8 cellular contexts compared by ENCODE assay signal in the genomic region with DNA sequence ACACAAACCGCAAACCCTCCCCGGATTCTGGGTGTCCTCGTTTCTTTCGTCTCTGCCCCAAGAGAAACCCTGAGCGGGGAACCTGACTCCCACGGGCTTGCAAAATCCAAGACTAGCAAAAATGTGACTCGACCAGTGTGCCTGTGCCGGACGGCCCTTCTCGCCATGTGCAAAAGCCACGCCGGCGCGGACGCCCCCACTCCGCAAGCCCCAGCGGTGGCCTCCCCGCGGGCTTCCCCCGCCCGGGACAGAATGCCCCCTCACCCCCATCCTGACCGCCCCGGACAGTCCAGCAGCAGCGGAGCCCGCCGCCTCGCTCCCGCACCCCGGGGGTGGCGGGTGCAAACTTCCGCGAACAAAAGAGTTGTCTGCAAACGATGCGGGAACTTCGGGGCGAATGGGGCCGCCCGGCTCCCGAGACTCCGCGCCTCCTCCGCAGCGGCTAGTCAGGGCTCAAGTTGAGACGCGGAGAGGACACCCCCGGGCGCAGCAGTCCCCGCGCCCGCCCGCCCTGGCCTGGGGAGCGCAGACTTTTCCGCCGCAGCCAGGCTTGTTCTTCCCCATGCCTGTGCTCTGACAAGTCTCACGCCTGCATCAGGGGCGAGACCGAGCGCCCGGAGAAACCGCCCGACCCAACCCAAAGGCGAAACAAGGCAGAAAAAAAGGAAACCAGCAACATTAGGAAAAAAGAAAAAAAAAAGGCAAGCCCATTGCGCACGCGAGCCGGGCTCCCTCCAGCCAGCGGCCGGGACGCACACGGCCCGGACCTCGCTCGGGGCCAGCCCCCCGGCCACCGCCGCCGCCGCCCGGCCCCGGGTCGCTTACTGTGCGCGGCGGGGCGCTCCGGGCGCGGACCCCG. TPM values are rescaled to one million over a fixed set of nuclear protein-coding genes. Genes with fewer than 3 reads are reported as not detected.
A peak's percentile ranks its signal among the peaks of the same experiment; 100 is the strongest.
DNase-seq lines count a peak whose midpoint lies in the region; ATAC-seq and TF ChIP-seq lines count a peak whose summit lies in the region.

No MANE protein-coding gene starts in this region.

- no peak for TF ChIP-seq CTCF in spleen (IDR thresholded peaks at IDR 0.05 in 8 of 11, conservative IDR thresholded peaks at IDR 0.05 in 3 of 11)

- H3K36me3 ChIP-seq in NT2/D1 (ENCODE audit: insufficient read depth, insufficient read length, low read length) (peaks cover 7% of the 10 kb centered on the region), spleen (peaks cover 0 to 8% (median 0%) of the 10 kb centered on the region in 6 donors)

- H3K4me3 ChIP-seq in NT2/D1 (ENCODE audit: insufficient read length, low read depth): peak overlapping the region; percentile 52
- H3K4me3 ChIP-seq in iPS-18c (ENCODE audit: insufficient read depth, low read depth, low read length): peak overlapping the region; percentile 56
- peak overlapping the region; percentile 75 to 89 (median 84) for H3K4me3 ChIP-seq in spleen

- H3K9me3 ChIP-seq in NT2/D1 (ENCODE audit: insufficient read depth, low read length): no peaks in the 10 kb centered on the region
- H3K9me3 ChIP-seq in iPS-18c (ENCODE audit: control insufficient read depth, insufficient read depth, low read length): no peaks in the 10 kb centered on the region
- no peaks in the 10 kb centered on the region for H3K9me3 ChIP-seq in spleen

- intact Hi-C loops in spleen (cut with DNase I; ENCODE audit: low total_unique reads): loop anchor here (5.0 to 10.0 kb wide), 2 partner anchors 99 to 211 kb away; no protein-coding TSS in a partner anchor

- WGBS in spleen, 5 donors: 1% methylated on average over 68 to 89 of the region's 89 CpGs

- H3K27me3 ChIP-seq in NT2/D1 (ENCODE audit: insufficient read depth, insufficient read length): no peaks in the 10 kb centered on the region
- no peaks in the 10 kb centered on the region for H3K27me3 ChIP-seq in spleen (replicated peaks in 1 of 7)

- peak overlapping the region; percentile 80 for H3K9ac ChIP-seq in NT2/D1 (ENCODE audit: insufficient read length, low read depth)

- peaks cover 2% of the 10 kb centered on the region for H3K4me1 ChIP-seq in NT2/D1 (ENCODE audit: insufficient read depth, insufficient read length)
- peaks cover 43 to 69% (median 55%) of the 10 kb centered on the region in 6 donors for H3K4me1 ChIP-seq in spleen

- peak; percentile 31 for DNase-seq in COLO668 (lab: John Stamatoyannopoulos, UW; ENCODE audit: unreplicated experiment)
- DNase-seq in NT2/D1 (ENCODE audit: low read depth, low spot score): no peak
- peak; percentile 64 for DNase-seq in astrocyte of the hippocampus (ENCODE audit: low read depth, low spot score)
- DNase-seq in spleen: peak; percentile 92
- DNase-seq in inferior parietal cortex (ENCODE audit: extremely low spot score): no peak
- no peak for DNase-seq in NCI-H2107 treated with DMSO at 0.1 percent for 48 hours (lab: John Stamatoyannopoulos, UW; ENCODE audit: unreplicated experiment)

- H3K27ac ChIP-seq in spleen: peak overlapping the region; percentile 73 to 95 (median 90)

- no peak for TF ChIP-seq POLR2A in spleen (IDR thresholded peaks at IDR 0.05)

- peak; percentile 16 for ATAC-seq in GM21717 (IDR thresholded peaks at IDR 0.05; ENCODE audit: unreplicated experiment)

RNA-seq across cellular contexts. Expression of a gene that starts 0.8 kb away (rescaled TPM):
- 10 to 100 TPM; 43.8 to 94.0 (median 68.9) TPM for total RNA-seq in spleen
- 10 to 100 TPM; 13.3 to 35.2 (median 20.0) TPM for polyA plus RNA-seq in spleen

RNA-seq across cellular contexts. Expression of a gene that starts 48.3 kb away (rescaled TPM):
- total RNA-seq in spleen: 10 to 100 TPM; 16.1 to 27.1 (median 18.0) TPM
- 10 to 100 TPM; 15.3 to 18.2 (median 16.3) TPM for polyA plus RNA-seq in spleen

RNA-seq across cellular contexts. Expression of a gene that starts 58.2 kb away (rescaled TPM):
- total RNA-seq in spleen: 10 to 100 TPM; 13.5 to 18.1 (median 15.2) TPM
- 1 to 10 TPM; 6.1 to 7.6 (median 6.7) TPM for polyA plus RNA-seq in spleen

Comparison
In these comparisons a context has a peak if more than half of its experiments do, and no peak if none do; other contexts are left out.
1. DNase-seq: peak in COLO668 (single experiment), astrocyte of the hippocampus (single experiment) and spleen (single experiment); none in NT2/D1 (single experiment), inferior parietal cortex (single experiment) and NCI-H2107 treated with DMSO at 0.1 percent for 48 hours (single experiment).
2. Peak in every context shown above with its lines, with median percentiles within 50 percentile points of each other: H3K4me3 ChIP-seq.